21 cellular contexts compared by ENCODE assay signal in genomic region chr19:38946229-38947010, GRCh38. TPM values are rescaled to one million over a fixed set of nuclear protein-coding genes. Genes with fewer than 3 reads are reported as not detected.
"Had no signal": no experiment of that assay in that cellular context is flagged by ENCODE, and none has a peak within 500 bp of the region (broad histone marks: within the 10 kb centered on the region; RNA-seq: fewer than 3 reads in every experiment).

No MANE protein-coding gene starts in this region.

- H3K9me3 ChIP-seq: ascending aorta, heart left ventricle, left ventricle myocardium inferior, prostate gland, suprapubic skin had no signal

- DNase-seq: activated CD4-positive, alpha-beta memory T cell treated with anti-CD3 and anti-CD28 coated beads for 36 hours; activated CD4-positive, alpha-beta T cell treated with anti-CD3 and anti-CD28 coated beads for 1 hour; activated CD8-positive, alpha-beta memory T cell treated with anti-CD3 and anti-CD28 coated beads, Interleukin-2, amount 10 ng/mL, durations not matched to agents 7 days and 5 days; activated naive CD4-positive, alpha-beta T cell treated with anti-CD3 and anti-CD28 coated beads, Interleukin-2, amount 10 ng/mL, durations not matched to agents 7 days and 5 days; activated T-cell treated with anti-CD3 and anti-CD28 coated beads, Interleukin-2, amount 50 U/mL, for 1 hour; heart left ventricle; left ventricle myocardium inferior; natural killer cell; nucleus accumbens; right cardiac atrium; small intestine; stimulated activated CD4-positive, alpha-beta T cell treated with anti-CD3 and anti-CD28 coated beads, Interleukin-4, amount 100 ng/mL, for 4 hours; stimulated activated naive CD4-positive, alpha-beta T cell treated with Interleukin-2 at 50 U/mL for 16 hours; trophoblast cell had no signal

- H3K4me3 ChIP-seq: ascending aorta, heart left ventricle, left ventricle myocardium inferior, prostate gland, suprapubic skin had no signal

- H3K27ac ChIP-seq: ascending aorta, epithelial cell of prostate, heart left ventricle, left ventricle myocardium inferior, prostate gland, suprapubic skin, VCaP had no signal

- H3K27me3 ChIP-seq: ascending aorta, suprapubic skin had no signal

- H3K27ac Mint-ChIP-seq: activated CD4-positive, alpha-beta memory T cell treated with anti-CD3 and anti-CD28 coated beads for 36 hours; activated CD8-positive, alpha-beta memory T cell treated with anti-CD3 and anti-CD28 coated beads, Interleukin-2, amount 10 ng/mL, durations not matched to agents 7 days and 5 days; activated naive CD4-positive, alpha-beta T cell treated with anti-CD3 and anti-CD28 coated beads, Interleukin-2, amount 10 ng/mL, durations not matched to agents 7 days and 5 days; natural killer cell had no signal

- H3K4me3 Mint-ChIP-seq: activated CD4-positive, alpha-beta memory T cell treated with anti-CD3 and anti-CD28 coated beads for 36 hours; activated CD8-positive, alpha-beta memory T cell treated with anti-CD3 and anti-CD28 coated beads, Interleukin-2, amount 10 ng/mL, durations not matched to agents 7 days and 5 days; activated naive CD4-positive, alpha-beta T cell treated with anti-CD3 and anti-CD28 coated beads, Interleukin-2, amount 10 ng/mL, durations not matched to agents 7 days and 5 days had no signal

- H3K36me3 Mint-ChIP-seq: activated CD4-positive, alpha-beta memory T cell treated with anti-CD3 and anti-CD28 coated beads for 36 hours; activated CD8-positive, alpha-beta memory T cell treated with anti-CD3 and anti-CD28 coated beads, Interleukin-2, amount 10 ng/mL, durations not matched to agents 7 days and 5 days; activated naive CD4-positive, alpha-beta T cell treated with anti-CD3 and anti-CD28 coated beads, Interleukin-2, amount 10 ng/mL, durations not matched to agents 7 days and 5 days; natural killer cell had no signal

- ATAC-seq: activated CD8-positive, alpha-beta memory T cell treated with anti-CD3 and anti-CD28 coated beads, Interleukin-2, amount 10 ng/mL, durations not matched to agents 7 days and 5 days; heart left ventricle; natural killer cell; right cardiac atrium had no signal

- H3K9me3 Mint-ChIP-seq: activated CD4-positive, alpha-beta memory T cell treated with anti-CD3 and anti-CD28 coated beads for 36 hours; activated naive CD4-positive, alpha-beta T cell treated with anti-CD3 and anti-CD28 coated beads, Interleukin-2, amount 10 ng/mL, durations not matched to agents 7 days and 5 days; natural killer cell had no signal

- H3K36me3 ChIP-seq: prostate gland had no signal

RNA-seq across cellular contexts. Expression of gene FBXO17, which starts 29.1 kb away (rescaled TPM):
- total RNA-seq: activated CD4-positive, alpha-beta memory T cell treated with anti-CD3 and anti-CD28 coated beads for 36 hours; natural killer cell had no signal

RNA-seq across cellular contexts. Expression of gene CCER2, which starts 34.4 kb away (rescaled TPM):
- total RNA-seq: ascending aorta, bronchial epithelial cell, dermis microvascular lymphatic vessel endothelial cell, left ventricle myocardium inferior had no signal
